8 cellular contexts compared by ENCODE assay signal in genomic region chr4:120648336-120648735, GRCh38.
A peak's percentile ranks its signal among the peaks of the same experiment; 100 is the strongest.
DNase-seq lines count a peak whose midpoint lies in the region; FAIRE-seq and TF ChIP-seq lines count a peak whose summit lies in the region.
"Not testable (repeated sequence)": the region's sequence is repeated elsewhere in the genome, so short reads cannot be mapped to it uniquely, and the experiment has no call there.

No MANE protein-coding gene starts in this region.

- not testable (repeated sequence) for H3K9me3 Mint-ChIP-seq in Caco-2 (ENCODE audit: unreplicated experiment); H9; neural crest cell; progenitor cell of endocrine pancreas (ENCODE audit: low read depth)

- not testable (repeated sequence) for H2BK12ac ChIP-seq in H9 (ENCODE audit: insufficient read length, low read depth, low read length)
- 0 out of 2 replicates have a peak overlapping the region, but pooled peaks have one; percentile 22 for H2BK12ac ChIP-seq in H1 (ENCODE audit: low read depth, low read length)

- H3K79me2 ChIP-seq in H9 (ENCODE audit: insufficient read depth, low read length); H1 (ENCODE audit: control insufficient read depth in 1 of 2, insufficient read depth in 2 of 2, low read length in 2 of 2): not testable (repeated sequence)

- H3K9me3 ChIP-seq in Caco-2; H9 (ENCODE audit: control insufficient read depth, low read depth, low read length); H1 (ENCODE audit: insufficient read depth in 2 of 2, low read depth in 1 of 2, low read length in 1 of 2); iPS-15b (ENCODE audit: control insufficient read depth, insufficient read depth, low read length): not testable (repeated sequence)

- DNase-seq in Caco-2, result peak; percentile 43 to 55
- peak; percentile 35 for DNase-seq in H9
- peak; percentile 1 for DNase-seq in HuH-7 (ENCODE audit: low spot score)
- peak; percentile 1 for DNase-seq in NCI-H69 (lab: John Stamatoyannopoulos, UW)
- not testable (repeated sequence) for DNase-seq in H1 (ENCODE audit: low read depth in 1 of 2, low spot score in 2 of 2); neural crest cell (ENCODE audit: low read depth, low spot score); progenitor cell of endocrine pancreas (ENCODE audit: low spot score, unreplicated experiment)

- not testable (repeated sequence) for TF ChIP-seq CTCF in Caco-2 (IDR thresholded peaks at IDR 0.05; ENCODE audit: insufficient read depth in 1 of 2, low read depth in 1 of 2, low read length in 1 of 2, severe bottlenecking in 1 of 2, unreplicated experiment in 1 of 2); H9 (conservative IDR thresholded peaks at IDR 0.05); H1 (IDR thresholded peaks at IDR 0.05; ENCODE audit: control extremely low read depth in 1 of 3, insufficient read depth in 1 of 3, low read depth in 1 of 3, low read length in 3 of 3); neural crest cell (conservative IDR thresholded peaks at IDR 0.05); progenitor cell of endocrine pancreas (IDR thresholded peaks at IDR 0.05; ENCODE audit: unreplicated experiment)

- intact Hi-C loops in Caco-2 (cut with micrococcal nuclease; ENCODE audit: unreplicated experiment), result loop anchor here (2.0 kb wide), 1 partner anchor 44 kb away; no protein-coding TSS in a partner anchor

- not testable (repeated sequence) for H3K23me2 ChIP-seq in H9 (ENCODE audit: insufficient read length, low read depth, low read length, poor library complexity, severe bottlenecking); H1 (ENCODE audit: low read depth, low read length)

- not testable (repeated sequence) for H3K36me3 Mint-ChIP-seq in Caco-2 (ENCODE audit: insufficient read depth, unreplicated experiment); H9 (ENCODE audit: insufficient read depth in 1 of 3, low read depth in 3 of 3); neural crest cell (ENCODE audit: low read depth); progenitor cell of endocrine pancreas (ENCODE audit: insufficient read depth)

- H3K27me3 ChIP-seq in Caco-2 (replicated peaks; ENCODE audit: control insufficient read depth, insufficient read depth, low read length); H9 (ENCODE audit: insufficient read depth, low read length); H1 (replicated peaks in 1 of 4; ENCODE audit: control insufficient read depth in 3 of 4, extremely low read depth in 1 of 4, insufficient read depth in 3 of 4, low read length in 3 of 4); iPS-15b (ENCODE audit: control insufficient read depth, insufficient read depth, low read length): not testable (repeated sequence)

- not testable (repeated sequence) for H3K79me1 ChIP-seq in H9 (ENCODE audit: insufficient read depth, low read depth, low read length, poor library complexity, severe bottlenecking); H1 (ENCODE audit: low read depth, low read length)

- not testable (repeated sequence) for H3K56ac ChIP-seq in H9 (ENCODE audit: insufficient read length, low read depth, low read length); H1 (replicated peaks; ENCODE audit: insufficient read length, low read depth, low read length)

- not testable (repeated sequence) for BruUV-seq in Caco-2 (replicated peaks; lab: Mats Ljungman, UMichigan)

- POLR2A ChIA-PET in Caco-2 (lab: Charles Lee), result interaction anchor here (1.0 kb wide), 1 partner anchor 552 kb away, joined by 4 read pairs; no protein-coding TSS in a partner anchor
- POLR2A ChIA-PET in H1 (lab: Charles Lee; ENCODE audit: partially characterized antibody), result interaction anchor here (0.9 to 1.6 kb wide), 3 partner anchors 9 to 139 kb away, joined by 3 to 4 read pairs (median 3); no protein-coding TSS in a partner anchor

- H4K91ac ChIP-seq in H9 (ENCODE audit: insufficient read length, low read depth, low read length), result not testable (repeated sequence)
- peak overlapping the region; percentile 61 for H4K91ac ChIP-seq in H1 (replicated peaks; ENCODE audit: insufficient read length, low read length)

- H2AFZ ChIP-seq in H9 (ENCODE audit: low read length), result not testable (repeated sequence)
- H2AFZ ChIP-seq in H1 (ENCODE audit: low read length), result peak overlapping the region; percentile 42; the same call in 1 of the 2 replicates

- H3K18ac ChIP-seq in H9 (ENCODE audit: insufficient read length, low read depth, low read length), result not testable (repeated sequence)
- peak overlapping the region; percentile 71; the same call in 1 of the 2 replicates for H3K18ac ChIP-seq in H1 (ENCODE audit: extremely low read depth, low read length)

- WGBS in H9 (ENCODE audit: extremely low coverage, insufficient read length, low lambda C conversion rate), result no CpG with 5 or more reads among the region's 10 CpGs
- WGBS in H1 (ENCODE audit: extremely low coverage in 1 of 2, insufficient coverage in 1 of 2, insufficient read length in 1 of 2, insufficient replicate concordance in 2 of 2, low coverage in 1 of 2, low lambda C conversion rate in 2 of 2, missing lambda C conversion rate in 1 of 2), 2 experiments, result 96% methylated on average over 8 of the region's 10 CpGs; no CpG with 5 or more reads in 1 of the 2 experiments

- H3K4me1 ChIP-seq in Caco-2; H9 (ENCODE audit: insufficient read depth, low read length); H1 (replicated peaks in 1 of 4; ENCODE audit: control insufficient read depth in 3 of 4, insufficient read depth in 4 of 4, low read length in 3 of 4); iPS-15b (ENCODE audit: control insufficient read depth, insufficient read depth, low read length): not testable (repeated sequence)

- H2BK5ac ChIP-seq in H9 (ENCODE audit: insufficient read length, low read length); H1 (ENCODE audit: low read depth, low read length): not testable (repeated sequence)

- peak overlapping the region; percentile 80 for H3K27ac Mint-ChIP-seq in Caco-2 (ENCODE audit: unreplicated experiment)
- peak overlapping the region in 1 of 3 experiments; percentile 74; a peak in 3 of 7 replicates for H3K27ac Mint-ChIP-seq in H9
- H3K27ac Mint-ChIP-seq in neural crest cell (ENCODE audit: unreplicated experiment), result peak overlapping the region; percentile 43
- H3K27ac Mint-ChIP-seq in progenitor cell of endocrine pancreas, result peak overlapping the region; percentile 47

- H3K4me3 Mint-ChIP-seq in Caco-2 (ENCODE audit: unreplicated experiment), result peak overlapping the region; percentile 79
- H3K4me3 Mint-ChIP-seq in H9, result peak overlapping the region; percentile 40 to 52; a peak in 4 of 5 replicates
- peak overlapping the region; percentile 23 for H3K4me3 Mint-ChIP-seq in neural crest cell
- peak overlapping the region; percentile 68 for H3K4me3 Mint-ChIP-seq in progenitor cell of endocrine pancreas (ENCODE audit: low read depth)

- H3K4me1 Mint-ChIP-seq in Caco-2 (ENCODE audit: low read depth, unreplicated experiment); neural crest cell; progenitor cell of endocrine pancreas (ENCODE audit: low read depth): not testable (repeated sequence)
- peaks cover 7 to 10% of the 10 kb centered on the region in 2 experiments for H3K4me1 Mint-ChIP-seq in H9

- H3K4me2 ChIP-seq in H9 (ENCODE audit: insufficient read depth, insufficient read length, low read length), result not testable (repeated sequence)
- H3K4me2 ChIP-seq in H1 (ENCODE audit: insufficient read depth in 1 of 2, low read depth in 2 of 2, low read length in 2 of 2), result peak overlapping the region in 1 of 2 experiments; percentile 46; a peak in 2 of 4 replicates

- TF ChIP-seq EP300 in H1 (IDR thresholded peaks at IDR 0.05; ENCODE audit: borderline replicate concordance in 1 of 2, low read depth in 2 of 2, low read length in 2 of 2), result not testable (repeated sequence)

- H2AK5ac ChIP-seq in H9 (ENCODE audit: insufficient read length, low read length); H1 (ENCODE audit: low read depth, low read length): not testable (repeated sequence)

- not testable (repeated sequence) for TF ChIP-seq POLR2A in H1 (IDR thresholded peaks at IDR 0.05; ENCODE audit: control extremely low read depth in 1 of 2, low read depth in 2 of 2, low read length in 2 of 2)

- H3T11ph ChIP-seq in H9 (ENCODE audit: low read length), result not testable (repeated sequence)

- not testable (repeated sequence) for H2BK120ac ChIP-seq in H9 (ENCODE audit: low read depth, low read length, poor library complexity, severe bottlenecking)
- peak overlapping the region; percentile 69 for H2BK120ac ChIP-seq in H1 (replicated peaks; ENCODE audit: low read depth, low read length)

- not testable (repeated sequence) for H3K27me3 Mint-ChIP-seq in Caco-2 (ENCODE audit: insufficient read depth, unreplicated experiment); H9 (ENCODE audit: low read depth); neural crest cell (ENCODE audit: low read depth); progenitor cell of endocrine pancreas

- not testable (repeated sequence) for H4K5ac ChIP-seq in H9 (ENCODE audit: insufficient read length, low read depth, low read length); H1 (ENCODE audit: insufficient read length, low read depth, low read length)

- H3K4me3 ChIP-seq in Caco-2 (ENCODE audit: low read depth, low read length) (peak overlapping the region; percentile 36), H1 (ENCODE audit: extremely low read depth in 1 of 4, insufficient read depth in 2 of 4, low read depth in 3 of 4, low read length in 4 of 4) (peak overlapping the region in 1 of 4 experiments; percentile 18; a peak in 1 of 8 replicates), iPS-15b (ENCODE audit: low read depth, low read length) (peak overlapping the region; percentile 41)

- H2BK20ac ChIP-seq in H9 (ENCODE audit: low read depth, low read length, poor library complexity, severe bottlenecking); H1 (ENCODE audit: low read length): not testable (repeated sequence)

- H3K4ac ChIP-seq in H9 (ENCODE audit: low read depth, low read length); H1 (replicated peaks; ENCODE audit: insufficient read length, low read depth, low read length): not testable (repeated sequence)

- FAIRE-seq in H1 (lab: Jason Lieb, UNC), result not testable (repeated sequence)

- H3K36me3 ChIP-seq in Caco-2 (ENCODE audit: control insufficient read depth, insufficient read depth, low read length); H1 (ENCODE audit: control insufficient read depth in 2 of 4, insufficient read depth in 4 of 4, low read length in 3 of 4); iPS-15b (ENCODE audit: control insufficient read depth, insufficient read depth, low read length): not testable (repeated sequence)

- not testable (repeated sequence) for H4K20me1 ChIP-seq in H9 (ENCODE audit: control insufficient read depth, insufficient read depth, insufficient read length); H1 (replicated peaks in 1 of 2; ENCODE audit: control insufficient read depth in 1 of 2, insufficient read depth in 2 of 2, low read length in 2 of 2)

- H2BK15ac ChIP-seq in H9 (ENCODE audit: low read depth, low read length); H1 (ENCODE audit: low read length): not testable (repeated sequence)

- H4K8ac ChIP-seq in H9 (replicated peaks; ENCODE audit: insufficient read length, low read depth, low read length), result not testable (repeated sequence)
- peak overlapping the region; percentile 45; the same call in 1 of the 2 replicates for H4K8ac ChIP-seq in H1 (ENCODE audit: extremely low read depth, insufficient read depth, low read length)

- H3K14ac ChIP-seq in H9 (ENCODE audit: insufficient read depth, low read length); H1 (ENCODE audit: insufficient read length): not testable (repeated sequence)

- not testable (repeated sequence) for TF ChIP-seq RAD21 in H1 (IDR thresholded peaks at IDR 0.05 in 1 of 2, conservative IDR thresholded peaks at IDR 0.05 in 1 of 2; ENCODE audit: low read depth in 2 of 2, low read length in 2 of 2)

- not testable (repeated sequence) for H3K23ac ChIP-seq in H9 (ENCODE audit: insufficient read length, low read depth, low read length); H1 (ENCODE audit: insufficient read length)

- CTCF ChIA-PET in Caco-2 (lab: Charles Lee), result interaction anchor here (0.6 kb wide), 1 partner anchor 275 kb away, joined by 3 read pairs; no protein-coding TSS in a partner anchor
- CTCF ChIA-PET in H1 (lab: Charles Lee; ENCODE audit: partially characterized antibody), result interaction anchor here (0.9 to 1.8 kb wide), 4 partner anchors 9 to 421 kb away, joined by 3 to 6 read pairs (median 4); no protein-coding TSS in a partner anchor

- H3K27ac ChIP-seq in H9 (ENCODE audit: insufficient read length, low read depth, low read length), result not testable (repeated sequence)
- H3K27ac ChIP-seq in H1 (ENCODE audit: low read depth, low read length), result 0 out of 2 replicates have a peak overlapping the region, but pooled peaks have one; percentile 25

- H3K9ac ChIP-seq in H9 (ENCODE audit: extremely low read depth, insufficient read length, low read length); H1 (replicated peaks in 1 of 4; ENCODE audit: extremely low read depth in 1 of 4, low read depth in 3 of 4, low read length in 3 of 4); iPS-15b (ENCODE audit: low read depth, low read length): not testable (repeated sequence)

Comparison
In these comparisons a context has a peak if more than half of its experiments do, and no peak if none do; other contexts are left out.
1. H3K4me3 Mint-ChIP-seq: peak in every context shown above with its lines; median percentile 79 in Caco-2; 68 in progenitor cell of endocrine pancreas; 46 in H9; 23 in neural crest cell.